Comparison of ENCODE assay signal across 28 cellular contexts in genomic region chr6:24478903-24479302, GRCh38.
"Had no signal": no experiment of that assay in that cellular context is flagged by ENCODE, and none has a peak within 500 bp of the region (broad histone marks: within the 10 kb centered on the region; RNA-seq: fewer than 3 reads in every experiment).

No MANE protein-coding gene starts in this region.

- H3K27me3 Mint-ChIP-seq: activated CD4-positive, alpha-beta memory T cell treated with anti-CD3 and anti-CD28 coated beads for 36 hours; activated CD4-positive, alpha-beta T cell treated with anti-CD3 and anti-CD28 coated beads for 36 hours; activated naive CD8-positive, alpha-beta T cell; activated T-helper 17 cell treated with anti-CD3 and anti-CD28 coated beads, Interleukin-2, amount 50 U/mL, for 72 hours; effector memory CD8-positive, alpha-beta T cell had no signal

- H3K4me1 Mint-ChIP-seq: activated CD4-positive, alpha-beta T cell treated with anti-CD3 and anti-CD28 coated beads for 36 hours; activated CD4-positive, alpha-beta T cell treated with anti-CD3 and anti-CD28 coated beads, Interleukin-2, amount 10 ng/mL, durations not matched to agents 24 days and 14 days; activated T-helper 17 cell treated with anti-CD3 and anti-CD28 coated beads, Interleukin-2, amount 50 U/mL, for 72 hours had no signal

- H3K27me3 ChIP-seq: body of pancreas, esophagus squamous epithelium, gastroesophageal sphincter had no signal

- H3K27ac ChIP-seq: body of pancreas, esophagus squamous epithelium, gastroesophageal sphincter had no signal

- FAIRE-seq: colon had no signal

- H3K4me1 ChIP-seq: body of pancreas, esophagus squamous epithelium, gastroesophageal sphincter had no signal

- H3K4me3 ChIP-seq: body of pancreas, esophagus squamous epithelium, gastroesophageal sphincter had no signal

- ATAC-seq: activated CD4-positive, alpha-beta T cell treated with anti-CD3 and anti-CD28 coated beads for 36 hours; activated CD8-positive, alpha-beta T cell treated with anti-CD3 and anti-CD28 coated beads, Interleukin-2, amount 10 ng/mL, durations not matched to agents 7 days and 5 days; activated T-cell treated with anti-CD3 and anti-CD28 coated beads, Interleukin-2, amount 50 U/mL, for 4 hours; activated T-helper 17 cell treated with anti-CD3 and anti-CD28 coated beads, Interleukin-2, amount 50 U/mL, for 72 hours; body of pancreas; effector memory CD8-positive, alpha-beta T cell; gastroesophageal sphincter had no signal

- H3K27ac Mint-ChIP-seq: activated CD4-positive, alpha-beta memory T cell treated with anti-CD3 and anti-CD28 coated beads for 36 hours; activated CD4-positive, alpha-beta T cell treated with anti-CD3 and anti-CD28 coated beads for 36 hours; activated CD4-positive, alpha-beta T cell treated with anti-CD3 and anti-CD28 coated beads, Interleukin-2, amount 10 ng/mL, durations not matched to agents 24 days and 14 days; activated CD8-positive, alpha-beta T cell treated with anti-CD3 and anti-CD28 coated beads, Interleukin-2, amount 10 ng/mL, durations not matched to agents 7 days and 5 days; activated naive CD8-positive, alpha-beta T cell; activated T-helper 17 cell treated with anti-CD3 and anti-CD28 coated beads, Interleukin-2, amount 50 U/mL, for 72 hours; effector memory CD8-positive, alpha-beta T cell had no signal

- H3K9me3 ChIP-seq: body of pancreas, esophagus squamous epithelium, gastroesophageal sphincter had no signal

- H3K9me3 Mint-ChIP-seq: activated CD4-positive, alpha-beta memory T cell treated with anti-CD3 and anti-CD28 coated beads for 36 hours; activated CD4-positive, alpha-beta T cell treated with anti-CD3 and anti-CD28 coated beads, Interleukin-2, amount 10 ng/mL, durations not matched to agents 24 days and 14 days; activated T-cell treated with anti-CD3 and anti-CD28 coated beads, Interleukin-2, amount 50 U/mL, for 4 hours; activated T-helper 17 cell treated with anti-CD3 and anti-CD28 coated beads, Interleukin-2, amount 50 U/mL, for 72 hours; effector memory CD8-positive, alpha-beta T cell had no signal

- H3K4me3 Mint-ChIP-seq: activated CD4-positive, alpha-beta memory T cell treated with anti-CD3 and anti-CD28 coated beads for 36 hours; activated CD4-positive, alpha-beta T cell treated with anti-CD3 and anti-CD28 coated beads for 36 hours; activated CD4-positive, alpha-beta T cell treated with anti-CD3 and anti-CD28 coated beads, Interleukin-2, amount 10 ng/mL, durations not matched to agents 24 days and 14 days; activated CD8-positive, alpha-beta T cell treated with anti-CD3 and anti-CD28 coated beads, Interleukin-2, amount 10 ng/mL, durations not matched to agents 7 days and 5 days; activated naive CD8-positive, alpha-beta T cell; activated T-cell treated with anti-CD3 and anti-CD28 coated beads, Interleukin-2, amount 50 U/mL, for 4 hours; activated T-helper 17 cell treated with anti-CD3 and anti-CD28 coated beads, Interleukin-2, amount 50 U/mL, for 72 hours; effector memory CD8-positive, alpha-beta T cell had no signal

- DNase-seq: activated CD4-positive, alpha-beta memory T cell treated with anti-CD3 and anti-CD28 coated beads for 36 hours; activated CD4-positive, alpha-beta T cell treated with anti-CD3 and anti-CD28 coated beads for 36 hours; activated CD4-positive, alpha-beta T cell treated with anti-CD3 and anti-CD28 coated beads, Interleukin-2, amount 10 ng/mL, durations not matched to agents 24 days and 14 days; activated CD4-positive, CD25-positive, alpha-beta regulatory T cell; activated CD4-positive, CD25-positive, alpha-beta regulatory T cell treated with anti-CD3 and anti-CD28 coated beads, Interleukin-2, amount 50 U/mL, for 72 hours; activated CD8-positive, alpha-beta T cell treated with anti-CD3 and anti-CD28 coated beads, Interleukin-2, amount 10 ng/mL, durations not matched to agents 7 days and 5 days; activated effector memory CD4-positive, alpha-beta T cell treated with Interleukin-2 at 50 U/mL for 16 hours; activated gamma-delta T cell treated with Interleukin-2 at 50 U/mL for 16 hours; activated naive CD4-positive, alpha-beta T cell treated with anti-CD3 and anti-CD28 coated beads, Interleukin-2, amount 50 U/mL, for 16 hours; activated naive CD4-positive, alpha-beta T cell treated with Interleukin-2 at 50 U/mL for 16 hours; activated T-cell treated with anti-CD3 and anti-CD28 coated beads, Interleukin-2, amount 50 U/mL, for 4 hours; amygdala; aorta; body of pancreas; caudate nucleus; cortex of kidney; dermis blood vessel endothelial cell; effector CD4-positive, alpha-beta T cell; effector memory CD8-positive, alpha-beta T cell; erythroblast; esophagus squamous epithelium; foreskin melanocyte; hypothalamus; T-helper 2 cell had no signal

- H3K36me3 ChIP-seq: esophagus squamous epithelium had no signal

- H3K36me3 Mint-ChIP-seq: activated CD4-positive, alpha-beta memory T cell treated with anti-CD3 and anti-CD28 coated beads for 36 hours had no signal
